In the genomic region with DNA sequence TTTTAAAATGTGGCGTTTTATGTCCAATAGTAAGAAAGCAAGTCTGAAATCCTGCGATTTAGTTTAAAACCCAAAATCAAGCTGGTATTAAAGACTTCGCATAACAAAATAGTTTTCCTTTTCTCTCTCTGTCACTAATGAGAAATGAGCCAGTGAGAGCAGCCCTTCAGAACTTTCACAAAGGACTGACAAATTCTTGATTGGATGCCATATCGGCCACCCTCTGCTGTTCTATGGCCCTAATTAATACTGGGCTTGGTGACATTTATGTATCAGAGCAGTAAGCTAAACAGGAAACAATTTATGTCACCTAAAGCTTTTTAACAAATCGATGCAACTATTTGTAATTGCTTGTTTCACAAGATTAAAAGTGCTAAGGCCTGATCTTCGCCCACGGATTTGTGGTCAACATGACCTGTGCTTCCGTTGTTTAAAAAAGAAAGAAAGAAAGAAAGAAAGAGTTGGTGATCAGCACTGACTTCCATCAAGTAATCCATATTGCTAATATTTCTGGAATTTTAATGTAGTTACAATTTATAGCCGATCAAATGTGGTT, we compare ENCODE assay signal across 26 cellular contexts.
"Had no signal": no experiment of that assay in that cellular context is flagged by ENCODE, and none has a peak within 500 bp of the region (broad histone marks: within the 10 kb centered on the region; RNA-seq: fewer than 3 reads in every experiment).

No MANE protein-coding gene starts in this region.

- H3K4me3 ChIP-seq: adrenal gland, ascending aorta, breast epithelium, colonic mucosa, esophagus squamous epithelium, gastroesophageal sphincter, ovary, suprapubic skin, tibial nerve had no signal

- H3K27ac Mint-ChIP-seq: stimulated activated effector memory CD8-positive, alpha-beta T cell treated with anti-CD3 and anti-CD28 coated beads, Interleukin-12 subunit alpha, Interleukin-12 subunit beta, amount 100 ng/mL, for 72 hours; T-cell; T-helper 2 cell treated with Interferon-gamma antibody and Interleukin-4, amounts not matched to agents 5 μg/mL and 100 μg/mL, for 36 hours had no signal

- H3K4me3 Mint-ChIP-seq: activated naive CD8-positive, alpha-beta T cell; central memory CD8-positive, alpha-beta T cell; natural killer cell treated with Interleukin-12 subunit alpha and Interleukin-12 subunit beta and Interleukin-15 and Interleukin-18, amount 100 ng/mL, for 72 hours; stimulated activated effector memory CD8-positive, alpha-beta T cell treated with anti-CD3 and anti-CD28 coated beads, Interleukin-12 subunit alpha, Interleukin-12 subunit beta, amount 100 ng/mL, for 72 hours; stimulated activated naive CD8-positive, alpha-beta T cell treated with anti-CD3 and anti-CD28 coated beads, Interleukin-15, amount 100 ng/mL, for 72 hours; T-cell; T-helper 2 cell treated with Interferon-gamma antibody and Interleukin-4, amounts not matched to agents 5 μg/mL and 100 μg/mL, for 36 hours had no signal

- H3K27me3 Mint-ChIP-seq: activated naive CD8-positive, alpha-beta T cell; natural killer cell treated with Interleukin-12 subunit alpha and Interleukin-12 subunit beta and Interleukin-15 and Interleukin-18, amount 100 ng/mL, for 72 hours; stimulated activated naive CD8-positive, alpha-beta T cell treated with anti-CD3 and anti-CD28 coated beads, Interleukin-15, amount 100 ng/mL, for 72 hours; T-cell had no signal

- H3K36me3 ChIP-seq: adrenal gland, breast epithelium, colonic mucosa, gastroesophageal sphincter, ovary, suprapubic skin, tibial nerve had no signal

- H3K9me3 ChIP-seq: adrenal gland, ascending aorta, breast epithelium, colonic mucosa, esophagus squamous epithelium, gastroesophageal sphincter, ovary, suprapubic skin, tibial nerve had no signal

- H3K27me3 ChIP-seq: adrenal gland, ascending aorta, breast epithelium, colonic mucosa, esophagus squamous epithelium, gastroesophageal sphincter, ovary, suprapubic skin, tibial nerve had no signal

- DNase-seq: activated CD4-positive, alpha-beta T cell treated with anti-CD3 and anti-CD28 coated beads for 1 hour; activated CD4-positive, alpha-beta T cell treated with anti-CD3 and anti-CD28 coated beads, Interleukin-2, amount 50 U/mL, for 4 hours; activated gamma-delta T cell treated with Interleukin-2 at 50 U/mL for 16 hours; adrenal gland; colonic mucosa; esophagus squamous epithelium; head of caudate nucleus; hypothalamus; left ventricle myocardium superior; mammary epithelial cell; midbrain; ovary; small intestine; stimulated activated CD4-positive, alpha-beta T cell treated with anti-CD3 and anti-CD28 coated beads, Interleukin-2, amount 100 ng/mL, for 24 hours; stimulated activated naive CD8-positive, alpha-beta T cell treated with anti-CD3 and anti-CD28 coated beads, Interleukin-15, amount 100 ng/mL, for 72 hours; T-cell had no signal

- H3K36me3 Mint-ChIP-seq: activated naive CD8-positive, alpha-beta T cell; natural killer cell treated with Interleukin-12 subunit alpha and Interleukin-12 subunit beta and Interleukin-15 and Interleukin-18, amount 100 ng/mL, for 72 hours had no signal

- ATAC-seq: gastroesophageal sphincter; left ventricle myocardium superior; natural killer cell treated with Interleukin-12 subunit alpha and Interleukin-12 subunit beta and Interleukin-15 and Interleukin-18, amount 100 ng/mL, for 72 hours; stimulated activated effector memory CD8-positive, alpha-beta T cell treated with anti-CD3 and anti-CD28 coated beads, Interleukin-12 subunit alpha, Interleukin-12 subunit beta, amount 100 ng/mL, for 72 hours; stimulated activated naive CD8-positive, alpha-beta T cell treated with anti-CD3 and anti-CD28 coated beads, Interleukin-15, amount 100 ng/mL, for 72 hours; T-cell had no signal

- H3K9me3 Mint-ChIP-seq: central memory CD8-positive, alpha-beta T cell; natural killer cell treated with Interleukin-12 subunit alpha and Interleukin-12 subunit beta and Interleukin-15 and Interleukin-18, amount 100 ng/mL, for 72 hours; stimulated activated effector memory CD8-positive, alpha-beta T cell treated with anti-CD3 and anti-CD28 coated beads, Interleukin-12 subunit alpha, Interleukin-12 subunit beta, amount 100 ng/mL, for 72 hours; stimulated activated naive CD8-positive, alpha-beta T cell treated with anti-CD3 and anti-CD28 coated beads, Interleukin-15, amount 100 ng/mL, for 72 hours; T-cell; T-helper 2 cell treated with Interferon-gamma antibody and Interleukin-4, amounts not matched to agents 5 μg/mL and 100 μg/mL, for 36 hours had no signal

- H3K4me1 Mint-ChIP-seq: stimulated activated effector memory CD8-positive, alpha-beta T cell treated with anti-CD3 and anti-CD28 coated beads, Interleukin-12 subunit alpha, Interleukin-12 subunit beta, amount 100 ng/mL, for 72 hours; stimulated activated naive CD8-positive, alpha-beta T cell treated with anti-CD3 and anti-CD28 coated beads, Interleukin-15, amount 100 ng/mL, for 72 hours had no signal

- H3K27ac ChIP-seq: adrenal gland, ascending aorta, breast epithelium, colonic mucosa, esophagus squamous epithelium, gastroesophageal sphincter, ovary, suprapubic skin had no signal

- H3K4me1 ChIP-seq: breast epithelium, colonic mucosa had no signal
